Comparison of ENCODE assay signal across 16 cellular contexts in the genomic region with DNA sequence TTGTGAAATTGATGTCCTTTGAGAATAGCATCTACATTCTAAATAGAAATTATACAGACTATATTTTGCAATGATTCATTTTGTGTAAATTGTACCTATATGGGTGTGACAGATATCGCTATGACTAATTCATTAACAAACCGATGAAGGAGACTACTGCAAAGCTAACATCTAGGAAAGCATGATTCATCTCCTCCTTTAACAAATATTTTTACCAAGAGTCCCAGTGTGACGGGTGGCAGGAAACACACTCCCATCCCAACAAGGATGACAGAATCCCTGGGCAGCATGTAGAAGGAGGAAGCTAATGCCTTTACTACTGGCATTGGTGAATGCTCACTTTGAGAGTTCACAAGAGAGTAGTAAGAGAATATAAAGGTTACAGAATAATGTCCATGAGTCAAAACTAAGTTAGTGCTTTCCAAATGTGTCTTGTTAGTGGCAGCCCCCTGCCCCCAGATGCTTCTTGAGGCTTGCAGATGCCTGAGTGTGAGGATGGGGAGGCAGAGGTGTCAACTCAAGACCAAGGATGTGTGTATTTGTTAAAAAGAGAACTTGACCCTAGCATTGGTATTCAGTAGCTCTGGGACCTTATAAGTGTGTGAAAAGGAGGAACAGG.
DNase-seq lines count a peak whose midpoint lies in the region; ATAC-seq and TF ChIP-seq lines count a peak whose summit lies in the region.
"Had no signal": no experiment of that assay in that cellular context is flagged by ENCODE, and none has a peak within 500 bp of the region (broad histone marks: within the 10 kb centered on the region; RNA-seq: fewer than 3 reads in every experiment).

No MANE protein-coding gene starts in this region.

- peaks cover 17% of the 10 kb centered on the region for H3K4me1 Mint-ChIP-seq in CD4-positive, alpha-beta T cell (ENCODE audit: low read depth)
- H3K4me1 Mint-ChIP-seq: activated B cell treated with CpG ODN at 0.5 μM for 24 hours had no signal

- H3K9me3 Mint-ChIP-seq in CD4-positive, alpha-beta T cell, result no peaks in the 10 kb centered on the region
- H3K9me3 Mint-ChIP-seq: activated B cell treated with CpG ODN at 0.5 μM for 24 hours, type B pancreatic cell had no signal

- DNase-seq in AG08396 (ENCODE audit: low spot score), result peak; percentile 75
- peak; percentile 80 for DNase-seq in HS-5 (ENCODE audit: low read depth)
- DNase-seq in adipocyte (ENCODE audit: low read depth), result peak; percentile 55
- DNase-seq in kidney epithelial cell (ENCODE audit: low read depth), result peak; percentile 49
- no peak for DNase-seq in CD4-positive, alpha-beta T cell
- no peak for DNase-seq in left ventricle myocardium inferior
- DNase-seq in T-helper 9 cell, result no peak
- DNase-seq in DMS 273 treated with DMSO at 0.1 percent for 48 hours (lab: John Stamatoyannopoulos, UW), result no peak
- DNase-seq: activated B cell treated with CpG ODN at 0.5 μM for 24 hours; activated naive CD4-positive, alpha-beta T cell treated with anti-CD3 and anti-CD28 coated beads, Interleukin-2, amount 50 U/mL, for 16 hours; kidney; NCI-H2081; Peyer's patch had no signal

- no peak overlapping the region for H3K27ac ChIP-seq in CD4-positive, alpha-beta T cell (ENCODE audit: low read depth, low read length)
- H3K27ac ChIP-seq in left ventricle myocardium inferior (replicated peaks), result no peak overlapping the region
- H3K27ac ChIP-seq: C4-2B, parathyroid adenoma, Peyer's patch had no signal

- H3K27ac Mint-ChIP-seq in CD4-positive, alpha-beta T cell, result no peak overlapping the region
- H3K27ac Mint-ChIP-seq: activated B cell treated with CpG ODN at 0.5 μM for 24 hours, type B pancreatic cell had no signal

- no peak overlapping the region for H3K4me3 Mint-ChIP-seq in CD4-positive, alpha-beta T cell
- H3K4me3 Mint-ChIP-seq: activated B cell treated with CpG ODN at 0.5 μM for 24 hours, type B pancreatic cell had no signal

- CTCF ChIA-PET in CD4-positive, alpha-beta T cell (lab: Charles Lee), result interaction anchor here (1.2 kb wide), 1 partner anchor 9 kb away, joined by 4 read pairs; no protein-coding TSS in a partner anchor

- H3K27me3 Mint-ChIP-seq in CD4-positive, alpha-beta T cell, result peaks cover 6% of the 10 kb centered on the region
- H3K27me3 Mint-ChIP-seq: type B pancreatic cell had no signal

- TF ChIP-seq CTCF in kidney epithelial cell (IDR thresholded peaks at IDR 0.05; ENCODE audit: insufficient read depth, low read length, poor library complexity, severe bottlenecking), result no peak
- TF ChIP-seq CTCF in CD4-positive, alpha-beta T cell (IDR thresholded peaks at IDR 0.05), result no peak
- no peak for TF ChIP-seq CTCF in left ventricle myocardium inferior (IDR thresholded peaks at IDR 0.05; ENCODE audit: borderline replicate concordance)

- H3K36me3 Mint-ChIP-seq in CD4-positive, alpha-beta T cell (ENCODE audit: low read depth), result no peaks in the 10 kb centered on the region

- H3K9me3 ChIP-seq in adipocyte (ENCODE audit: control insufficient read depth, low read length), result peaks cover 4% of the 10 kb centered on the region
- no peaks in the 10 kb centered on the region for H3K9me3 ChIP-seq in CD4-positive, alpha-beta T cell (ENCODE audit: control insufficient read depth, low read length)
- H3K9me3 ChIP-seq in left ventricle myocardium inferior (replicated peaks), result no peaks in the 10 kb centered on the region
- H3K9me3 ChIP-seq: Peyer's patch had no signal

- H3K4me3 ChIP-seq in adipocyte (ENCODE audit: low read length), result no peak overlapping the region
- H3K4me3 ChIP-seq in kidney epithelial cell (ENCODE audit: low read depth, low read length), result no peak overlapping the region
- no peak overlapping the region for H3K4me3 ChIP-seq in left ventricle myocardium inferior
- H3K4me3 ChIP-seq: Peyer's patch had no signal

- no peak overlapping the region for H3K9ac ChIP-seq in adipocyte (ENCODE audit: low read length)
- H3K9ac ChIP-seq: parathyroid adenoma had no signal

- POLR2A ChIA-PET in CD4-positive, alpha-beta T cell (lab: Charles Lee), result no interaction called here

- H3K36me3 ChIP-seq in adipocyte (ENCODE audit: control insufficient read depth, insufficient read depth, low read length, severe bottlenecking) (no peaks in the 10 kb centered on the region), kidney epithelial cell (ENCODE audit: control insufficient read depth, insufficient read depth, low read length) (no peaks in the 10 kb centered on the region), left ventricle myocardium inferior (no peaks in the 10 kb centered on the region)
- H3K36me3 ChIP-seq: Peyer's patch had no signal

- ATAC-seq in CD4-positive, alpha-beta T cell (ENCODE audit: poor library complexity), result no peak

- peaks cover 7% of the 10 kb centered on the region for H3K4me1 ChIP-seq in adipocyte (ENCODE audit: control insufficient read depth, insufficient read depth, low read length)
- H3K4me1 ChIP-seq in left ventricle myocardium inferior, result no peaks in the 10 kb centered on the region
- H3K4me1 ChIP-seq: parathyroid adenoma, Peyer's patch had no signal

- intact Hi-C loops in CD4-positive, alpha-beta T cell (cut with DNase I, micrococcal nuclease), result no loop called here
- intact Hi-C loops in left ventricle myocardium inferior (cut with micrococcal nuclease), result no loop called here

- H3K27me3 ChIP-seq in adipocyte (replicated peaks; ENCODE audit: control insufficient read depth, insufficient read depth, low read length), result no peaks in the 10 kb centered on the region
- no peaks in the 10 kb centered on the region for H3K27me3 ChIP-seq in kidney epithelial cell (ENCODE audit: control insufficient read depth, insufficient read depth, low read length)
- no peaks in the 10 kb centered on the region for H3K27me3 ChIP-seq in CD4-positive, alpha-beta T cell (ENCODE audit: control insufficient read depth, insufficient read depth, low read length)
- H3K27me3 ChIP-seq in left ventricle myocardium inferior (ENCODE audit: low read depth), result no peaks in the 10 kb centered on the region
- H3K27me3 ChIP-seq: Peyer's patch had no signal

Comparison
In these comparisons a context has a peak if more than half of its experiments do, and no peak if none do; other contexts are left out.
1. DNase-seq: peak in AG08396 (single experiment), HS-5 (single experiment), adipocyte (single experiment) and kidney epithelial cell (single experiment); none in CD4-positive, alpha-beta T cell (0 of 10), left ventricle myocardium inferior (single experiment), T-helper 9 cell (single experiment) and DMS 273 treated with DMSO at 0.1 percent for 48 hours (single experiment).